In genomic region chr22:37485006-37485713, GRCh38 we compare ENCODE assay signal across 9 cellular contexts. TPM values are rescaled to one million over a fixed set of nuclear protein-coding genes. Genes with fewer than 3 reads are reported as not detected.
A peak's percentile ranks its signal among the peaks of the same experiment; 100 is the strongest.
DNase-seq lines count a peak whose midpoint lies in the region; ATAC-seq and TF ChIP-seq lines count a peak whose summit lies in the region.
"Had no signal": no experiment of that assay in that cellular context is flagged by ENCODE, and none has a peak within 500 bp of the region (broad histone marks: within the 10 kb centered on the region; RNA-seq: fewer than 3 reads in every experiment).

No MANE protein-coding gene starts in this region.

- H3K4me1 ChIP-seq in left ventricle myocardium inferior (peaks cover 53% of the 10 kb centered on the region), Caco-2 (peaks cover 14% of the 10 kb centered on the region)

- peaks cover 19% of the 10 kb centered on the region for H3K4me1 Mint-ChIP-seq in Caco-2 (ENCODE audit: low read depth, unreplicated experiment)

- H3K27ac Mint-ChIP-seq in Caco-2 (ENCODE audit: unreplicated experiment), result no peak overlapping the region

- H3K9me3 Mint-ChIP-seq in Caco-2 (ENCODE audit: unreplicated experiment), result no peaks in the 10 kb centered on the region

- intact Hi-C loops in left ventricle myocardium inferior (cut with micrococcal nuclease), result no loop called here
- intact Hi-C loops in Caco-2 (cut with micrococcal nuclease; ENCODE audit: unreplicated experiment), result no loop called here

- H3K4me3 ChIP-seq in left ventricle myocardium inferior (peak overlapping the region; percentile 67), Caco-2 (ENCODE audit: low read depth, low read length) (no peak overlapping the region)

- POLR2A ChIA-PET in Caco-2 (lab: Charles Lee), result no interaction called here

- H3K4me3 Mint-ChIP-seq in Caco-2 (ENCODE audit: unreplicated experiment), result no peak overlapping the region

- BruUV-seq in Caco-2 (replicated peaks; lab: Mats Ljungman, UMichigan), result no TSS peak

- peaks cover 18% of the 10 kb centered on the region for H3K36me3 Mint-ChIP-seq in Caco-2 (ENCODE audit: insufficient read depth, unreplicated experiment)

- DNase-seq in NOMO-1 (lab: John Stamatoyannopoulos, UW; ENCODE audit: unreplicated experiment in 2 of 2), result peak; percentile 30 to 33
- DNase-seq in NOMO-1 treated with dmso at 0.1 percent for 144 hours (lab: John Stamatoyannopoulos, UW; ENCODE audit: unreplicated experiment), result no peak
- DNase-seq in activated CD8-positive, alpha-beta memory T cell treated with anti-CD3 and anti-CD28 coated beads, Interleukin-2, amount 50 U/mL, for 4 hours, result peak; percentile 65
- no peak for DNase-seq in left ventricle myocardium inferior
- DNase-seq in stimulated activated CD4-positive, alpha-beta T cell treated with anti-CD3 and anti-CD28 coated beads, TNF-alpha, amount 100 ng/mL, for 24 hours (ENCODE audit: low read depth in 3 of 3), result peak; percentile 27 to 56 (median 35)
- no peak for DNase-seq in cortex of kidney (lab: John Stamatoyannopoulos, UW)
- DNase-seq in Caco-2, result no peak

- no peak for ATAC-seq in HG03469 (IDR thresholded peaks at IDR 0.05; ENCODE audit: unreplicated experiment)

- H3K27me3 ChIP-seq in left ventricle myocardium inferior (ENCODE audit: low read depth) (peaks cover 25% of the 10 kb centered on the region), Caco-2 (replicated peaks; ENCODE audit: control insufficient read depth, insufficient read depth, low read length) (no peaks in the 10 kb centered on the region)

- H3K36me3 ChIP-seq in left ventricle myocardium inferior, result no peaks in the 10 kb centered on the region
- H3K36me3 ChIP-seq in Caco-2 (ENCODE audit: control insufficient read depth, insufficient read depth, low read length), result no peaks in the 10 kb centered on the region; the same call in 1 of the 2 replicates

- no peak for TF ChIP-seq CTCF in left ventricle myocardium inferior (IDR thresholded peaks at IDR 0.05; ENCODE audit: borderline replicate concordance)
- no peak for TF ChIP-seq CTCF in Caco-2 (IDR thresholded peaks at IDR 0.05; ENCODE audit: insufficient read depth in 1 of 2, low read depth in 1 of 2, low read length in 1 of 2, severe bottlenecking in 1 of 2, unreplicated experiment in 1 of 2)

- H3K27me3 Mint-ChIP-seq in Caco-2 (ENCODE audit: insufficient read depth, unreplicated experiment), result no peaks in the 10 kb centered on the region

- CTCF ChIA-PET in Caco-2 (lab: Charles Lee), result interaction anchor here (0.6 to 2.8 kb wide), 6 partner anchors 12 to 77 kb away, joined by 3 to 15 read pairs (median 6); no protein-coding TSS in a partner anchor

- H3K9me3 ChIP-seq in left ventricle myocardium inferior (replicated peaks) (no peaks in the 10 kb centered on the region), Caco-2 (no peaks in the 10 kb centered on the region)

- peak overlapping the region; percentile 88 for H3K27ac ChIP-seq in left ventricle myocardium inferior (replicated peaks)

RNA-seq across cellular contexts. Expression of gene MFNG, which starts 1.0 kb away (rescaled TPM):
- 11.8 TPM for total RNA-seq in left ventricle myocardium inferior
- total RNA-seq in Caco-2 (2022), result 3.6 TPM in 2 replicates
- total RNA-seq: RPMI7951 had no signal

RNA-seq across cellular contexts. Expression of gene CARD10, which starts 34.1 kb away (rescaled TPM):
- total RNA-seq in left ventricle myocardium inferior, result 9.0 TPM
- total RNA-seq in Caco-2 (2022), result 26.5 and 31.7 TPM in 2 replicates

RNA-seq across cellular contexts. Expression of gene ELFN2, which starts 57.9 kb away (rescaled TPM):
- total RNA-seq in left ventricle myocardium inferior (not detected), Caco-2 (2022) (4.0 and 4.6 TPM in 2 replicates)

Comparison
In these comparisons a context has a peak if more than half of its experiments do, and no peak if none do; other contexts are left out.
1. DNase-seq: peak in NOMO-1 (2 of 2), activated CD8-positive, alpha-beta memory T cell treated with anti-CD3 and anti-CD28 coated beads, Interleukin-2, amount 50 U/mL, for 4 hours (single experiment) and stimulated activated CD4-positive, alpha-beta T cell treated with anti-CD3 and anti-CD28 coated beads, TNF-alpha, amount 100 ng/mL, for 24 hours (3 of 3); none in NOMO-1 treated with dmso at 0.1 percent for 144 hours (single experiment), left ventricle myocardium inferior (single experiment), cortex of kidney (single experiment) and Caco-2 (0 of 2).